Comparison of ENCODE assay signal across 12 cellular contexts in genomic region chr1:247357062-247357780, GRCh38. TPM values are rescaled to one million over a fixed set of nuclear protein-coding genes. Genes with fewer than 3 reads are reported as not detected.
DNase-seq lines count a peak whose midpoint lies in the region; ATAC-seq and TF ChIP-seq lines count a peak whose summit lies in the region.
"Had no signal": no experiment of that assay in that cellular context is flagged by ENCODE, and none has a peak within 500 bp of the region (broad histone marks: within the 10 kb centered on the region; RNA-seq: fewer than 3 reads in every experiment).

No MANE protein-coding gene starts in this region.

- WGBS in testis, 2 donors: 34 to 40% methylated on average over 7 of the region's 7 CpGs

- H3K27ac ChIP-seq in HEK293 (ENCODE audit: extremely low read depth, low read depth, low read length) (no peak overlapping the region), brain microvascular endothelial cell (peak overlapping the region; percentile 62), testis (peak overlapping the region; percentile 26 to 41), ascending aorta (no peak overlapping the region)

- intact Hi-C loops in testis (cut with DNase I; ENCODE audit: low total_unique reads) (no loop called here), ascending aorta (cut with DNase I) (no loop called here)

- no peak overlapping the region for H3K4me3 ChIP-seq in HEK293 (ENCODE audit: low read depth, low read length)
- no peak overlapping the region for H3K4me3 ChIP-seq in brain microvascular endothelial cell (ENCODE audit: low read depth, low read length)
- no peak overlapping the region for H3K4me3 ChIP-seq in testis
- H3K4me3 ChIP-seq in ascending aorta: no peak overlapping the region

- POLR2A ChIA-PET in HEK293 (lab: Yijun Ruan, JAX): no interaction called here

- DNase-seq in brain microvascular endothelial cell: peak; percentile 81
- DNase-seq in iris pigment epithelial cell (ENCODE audit: low read depth): peak; percentile 71
- peak; percentile 52 for DNase-seq in testis
- no peak for DNase-seq in NCI-H1092 treated with DMSO at 0.1 percent for 48 hours (lab: John Stamatoyannopoulos, UW)
- DNase-seq in ascending aorta (ENCODE audit: low spot score in 2 of 2): no peak
- DNase-seq in DMS114 treated with DMSO at 0.1 percent for 48 hours (lab: John Stamatoyannopoulos, UW; ENCODE audit: unreplicated experiment): no peak
- DNase-seq: COR-L47, NCI-H2171 treated with DMSO at 0.1 percent for 48 hours had no signal

- H3K36me3 ChIP-seq in HEK293 (ENCODE audit: control insufficient read depth in 2 of 2, insufficient read depth in 1 of 2, low read length in 2 of 2): no peaks in the 10 kb centered on the region
- no peaks in the 10 kb centered on the region for H3K36me3 ChIP-seq in brain microvascular endothelial cell (replicated peaks)
- H3K36me3 ChIP-seq in testis (ENCODE audit: low read depth, missing control alignments): no peaks in the 10 kb centered on the region
- no peaks in the 10 kb centered on the region for H3K36me3 ChIP-seq in ascending aorta

- CTCF ChIA-PET in HEK293 (lab: Yijun Ruan, JAX): no interaction called here

- ATAC-seq in GM21390 (IDR thresholded peaks at IDR 0.05; ENCODE audit: unreplicated experiment): no peak
- ATAC-seq: Panc1 had no signal

- TF ChIP-seq POLR2A in testis (IDR thresholded peaks at IDR 0.05): no peak

- H3K27me3 ChIP-seq in brain microvascular endothelial cell (replicated peaks): no peaks in the 10 kb centered on the region
- H3K27me3 ChIP-seq in testis: no peaks in the 10 kb centered on the region
- no peaks in the 10 kb centered on the region for H3K27me3 ChIP-seq in ascending aorta

- H3K4me1 ChIP-seq in HEK293 (ENCODE audit: control insufficient read depth, insufficient read depth, low read length) (no peaks in the 10 kb centered on the region), testis (peaks cover 36% of the 10 kb centered on the region), ascending aorta (no peaks in the 10 kb centered on the region)

- H3K9me3 ChIP-seq in HEK293 (ENCODE audit: control insufficient read depth, insufficient read depth, low read depth, low read length): no peaks in the 10 kb centered on the region
- no peaks in the 10 kb centered on the region for H3K9me3 ChIP-seq in testis
- H3K9me3 ChIP-seq in ascending aorta: no peaks in the 10 kb centered on the region

- in situ Hi-C loops in brain microvascular endothelial cell (cut with HindIII; ENCODE audit: low pct_ligation_motif_present, low sequenced_read_pairs): no loop called here

- TF ChIP-seq CTCF in HEK293 (tag by site-specific recombination; IDR thresholded peaks at IDR 0.05) (no peak), brain microvascular endothelial cell (IDR thresholded peaks at IDR 0.05; ENCODE audit: low read depth, low read length, missing control alignments) (no peak), testis (IDR thresholded peaks at IDR 0.05) (no peak), ascending aorta (IDR thresholded peaks at IDR 0.05) (no peak)

TF ChIP-seq in HEK293, 187 proteins besides CTCF, POLR2A, EP300 and RAD21:
- peak; percentile 52 for TF ChIP-seq ZFHX2 (tag by site-specific recombination; conservative IDR thresholded peaks at IDR 0.05)
- TF ChIP-seq ZNF146 (tag by site-specific recombination; IDR thresholded peaks at IDR 0.05): no peak
- TF ChIP-seq EGR2 (tag by site-specific recombination; IDR thresholded peaks at IDR 0.05; ENCODE audit: low read depth): peak; percentile 46; the same call in 1 of the 2 replicates
- TF ChIP-seq INSM2 (tag by site-specific recombination; IDR thresholded peaks at IDR 0.05): no peak

RNA-seq across cellular contexts. Expression of gene ZNF496, which starts 25.6 kb away (rescaled TPM):
- 10 to 100 TPM; 61.6 to 71.1 TPM for total RNA-seq in testis
- 45.0 TPM for polyA plus RNA-seq in testis (ENCODE audit: insufficient read depth, low read depth, low replicate concordance)
- 38.5 TPM for total RNA-seq in ascending aorta

RNA-seq across cellular contexts. Expression of gene NLRP3, which starts 58.8 kb away (rescaled TPM):
- 1 to 10 TPM in 1 of 2 donors, under 1 TPM in 1; 0.31 to 1.4 TPM for total RNA-seq in testis
- 0.92 TPM for polyA plus RNA-seq in testis (ENCODE audit: insufficient read depth, low read depth, low replicate concordance)
- total RNA-seq in ascending aorta: 0.11 TPM
- total RNA-seq: pulmonary artery endothelial cell had no signal

Comparison
In these comparisons a context has a peak if more than half of its experiments do, and no peak if none do; other contexts are left out.
1. H3K27ac ChIP-seq: peak in brain microvascular endothelial cell (single experiment) and testis (2 of 2); none in HEK293 (single experiment) and ascending aorta (0 of 2).
2. DNase-seq: peak in brain microvascular endothelial cell (single experiment), iris pigment epithelial cell (single experiment) and testis (single experiment); none in NCI-H1092 treated with DMSO at 0.1 percent for 48 hours (single experiment), ascending aorta (0 of 2) and DMS114 treated with DMSO at 0.1 percent for 48 hours (single experiment).